24 cellular contexts compared by ENCODE assay signal in the genomic region with DNA sequence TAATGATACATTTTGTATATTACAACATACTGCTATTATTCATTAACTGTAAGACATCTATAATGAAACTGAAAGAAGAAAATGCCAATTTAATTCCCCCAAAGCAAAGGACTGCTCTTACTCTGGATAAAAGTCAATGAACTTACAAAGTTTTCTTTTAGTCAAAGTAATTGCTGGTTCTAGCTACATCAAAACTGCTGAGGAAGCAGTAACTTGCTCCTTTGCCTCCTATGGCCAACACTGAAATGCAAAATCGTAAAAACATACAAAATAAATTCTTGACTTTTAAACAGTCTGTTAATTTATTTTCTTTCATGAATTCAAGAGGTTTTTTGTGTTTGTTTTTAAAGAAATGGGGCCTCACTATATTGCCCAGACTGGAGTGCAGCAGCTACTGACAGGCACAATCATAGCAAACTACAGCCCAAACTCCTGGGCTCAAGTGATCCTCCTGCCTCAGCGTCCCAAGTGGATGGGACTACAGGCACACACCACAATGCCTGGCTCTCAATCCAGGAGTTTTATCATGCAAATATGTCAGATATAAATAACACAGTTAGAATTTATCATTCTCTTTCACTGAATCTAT. TPM values are rescaled to one million over a fixed set of nuclear protein-coding genes. Genes with fewer than 3 reads are reported as not detected.
A peak's percentile ranks its signal among the peaks of the same experiment; 100 is the strongest.
DNase-seq lines count a peak whose midpoint lies in the region; ATAC-seq and TF ChIP-seq lines count a peak whose summit lies in the region.
"Had no signal": no experiment of that assay in that cellular context is flagged by ENCODE, and none has a peak within 500 bp of the region (broad histone marks: within the 10 kb centered on the region; RNA-seq: fewer than 3 reads in every experiment).

No MANE protein-coding gene starts in this region.

- H3K4me1 ChIP-seq in heart right ventricle: peaks cover 0 to 4% (median 0%) of the 10 kb centered on the region in 9 donors
- H3K4me1 ChIP-seq in Peyer's patch: peaks cover 0 to 10% (median 3%) of the 10 kb centered on the region in 4 donors
- H3K4me1 ChIP-seq: BLaER1 treated with 17β-estradiol and CSF1 and Interleukin-3, amounts not matched to agents 10 nM and 100 nM had no signal

- H3K27me3 ChIP-seq in heart right ventricle (no peaks in the 10 kb centered on the region), Peyer's patch (no peaks in the 10 kb centered on the region)
- H3K27me3 ChIP-seq: BLaER1 treated with 17β-estradiol and CSF1 and Interleukin-3, amounts not matched to agents 10 nM and 100 nM had no signal

- H3K36me3 ChIP-seq in heart right ventricle (peaks cover 0 to 97% (median 14%) of the 10 kb centered on the region in 9 donors), Peyer's patch (peaks cover 0 to 37% (median 0%) of the 10 kb centered on the region in 3 donors)

- H3K9me3 ChIP-seq in heart right ventricle: no peaks in the 10 kb centered on the region
- H3K9me3 ChIP-seq in Peyer's patch: no peaks in the 10 kb centered on the region
- H3K9me3 ChIP-seq: BLaER1 treated with 17β-estradiol and CSF1 and Interleukin-3, amounts not matched to agents 10 nM and 100 nM had no signal

- DNase-seq in left ventricle myocardium superior: no peak
- no peak for DNase-seq in heart right ventricle
- no peak for DNase-seq in Peyer's patch
- no peak for DNase-seq in left lobe of liver (ENCODE audit: low spot score)
- no peak for DNase-seq in NCI-H748 treated with DMSO at 0.1 percent for 48 hours (lab: John Stamatoyannopoulos, UW)
- DNase-seq: AML-193; CD4-positive, alpha-beta T cell; H7; KBM-7; MV-4-11; NCI-H1105; NCI-H1436 treated with DMSO at 0.1 percent for 48 hours; NCI-H187 treated with DMSO at 0.1 percent for 48 hours; NCI-H2107; NCI-H524; NCI-H82; NK-92 treated with Interleukin-12 subunit alpha and Interleukin-12 subunit beta, amount 100 ng/mL, for 24 hours; SHP77; T-helper 1 cell had no signal

- H3K4me3 ChIP-seq in heart right ventricle (no peak overlapping the region), Peyer's patch (no peak overlapping the region)
- H3K4me3 ChIP-seq: BLaER1 treated with 17β-estradiol and CSF1 and Interleukin-3, amounts not matched to agents 10 nM and 100 nM had no signal

- WGBS in heart right ventricle, 2 donors: 58 to 65% methylated on average over 2 of the region's 2 CpGs

- intact Hi-C loops in left ventricle myocardium superior (cut with micrococcal nuclease) (no loop called here), heart right ventricle (cut with DNase I) (no loop called here)

- ATAC-seq in left ventricle myocardium superior (peak; percentile 37), heart right ventricle (no peak), left lobe of liver (peak; percentile 39), GM18520 (IDR thresholded peaks at IDR 0.05; ENCODE audit: unreplicated experiment) (no peak), HG03159 (IDR thresholded peaks at IDR 0.05; ENCODE audit: unreplicated experiment) (no peak), GM18502 (IDR thresholded peaks at IDR 0.05; ENCODE audit: poor library complexity, unreplicated experiment) (no peak)

- H3K27ac ChIP-seq in heart right ventricle: no peak overlapping the region
- peak overlapping the region in 3 of 4 donors; percentile 14 to 58 (median 53) for H3K27ac ChIP-seq in Peyer's patch
- H3K27ac ChIP-seq: BLaER1 treated with 17β-estradiol and CSF1 and Interleukin-3, amounts not matched to agents 10 nM and 100 nM; RWPE1 had no signal

- TF ChIP-seq POLR2A in Peyer's patch (IDR thresholded peaks at IDR 0.05): no peak

- no peak for TF ChIP-seq CTCF in heart right ventricle (IDR thresholded peaks at IDR 0.05)
- TF ChIP-seq CTCF in Peyer's patch (IDR thresholded peaks at IDR 0.05): no peak

RNA-seq across cellular contexts. Expression of gene TMEM50B, which starts 23.8 kb away (rescaled TPM):
- total RNA-seq in left ventricle myocardium superior (32.8 TPM), heart right ventricle (10 to 100 TPM; 26.7 to 40.7 (median 29.6) TPM), Peyer's patch (100 to 1,000 TPM in 1 of 4 donors, 10 to 100 TPM in 3; 64.4 to 116 (median 94.7) TPM), left lobe of liver (22.3 TPM)
- polyA plus RNA-seq in heart right ventricle: 10 to 100 TPM; 43.3 to 71.4 TPM

RNA-seq across cellular contexts. Expression of gene DNAJC28, which starts 35.6 kb away (rescaled TPM):
- total RNA-seq in left ventricle myocardium superior (6.7 TPM), heart right ventricle (10 to 100 TPM in 1 of 10 donors, 1 to 10 TPM in 9; 4.5 to 10.1 (median 6.9) TPM), Peyer's patch (1 to 10 TPM in 3 of 4 donors, not detected in 1; 1.9 to 4.4 (median 2.5) TPM), left lobe of liver (2.3 TPM)
- polyA plus RNA-seq in heart right ventricle: 1 to 10 TPM; 2.2 to 4.2 TPM
- total RNA-seq: CD4-positive, alpha-beta T cell had no signal

RNA-seq across cellular contexts. Expression of gene IFNGR2, which starts 52.7 kb away (rescaled TPM):
- total RNA-seq in left ventricle myocardium superior (35.1 TPM), heart right ventricle (10 to 100 TPM; 29.2 to 71.3 (median 36.3) TPM), Peyer's patch (10 to 100 TPM; 53.7 to 96.3 (median 67.6) TPM), left lobe of liver (14.9 TPM)
- 10 to 100 TPM; 27.4 to 34.3 TPM for polyA plus RNA-seq in heart right ventricle

Comparison
In these comparisons a context has a peak if more than half of its experiments do, and no peak if none do; other contexts are left out.
1. ATAC-seq: peak in left ventricle myocardium superior (single experiment) and left lobe of liver (single experiment); none in heart right ventricle (0 of 8), GM18520 (single experiment), HG03159 (single experiment) and GM18502 (single experiment).
2. H3K27ac ChIP-seq: peak in Peyer's patch (3 of 4); none in heart right ventricle (0 of 10).